In the genomic region with DNA sequence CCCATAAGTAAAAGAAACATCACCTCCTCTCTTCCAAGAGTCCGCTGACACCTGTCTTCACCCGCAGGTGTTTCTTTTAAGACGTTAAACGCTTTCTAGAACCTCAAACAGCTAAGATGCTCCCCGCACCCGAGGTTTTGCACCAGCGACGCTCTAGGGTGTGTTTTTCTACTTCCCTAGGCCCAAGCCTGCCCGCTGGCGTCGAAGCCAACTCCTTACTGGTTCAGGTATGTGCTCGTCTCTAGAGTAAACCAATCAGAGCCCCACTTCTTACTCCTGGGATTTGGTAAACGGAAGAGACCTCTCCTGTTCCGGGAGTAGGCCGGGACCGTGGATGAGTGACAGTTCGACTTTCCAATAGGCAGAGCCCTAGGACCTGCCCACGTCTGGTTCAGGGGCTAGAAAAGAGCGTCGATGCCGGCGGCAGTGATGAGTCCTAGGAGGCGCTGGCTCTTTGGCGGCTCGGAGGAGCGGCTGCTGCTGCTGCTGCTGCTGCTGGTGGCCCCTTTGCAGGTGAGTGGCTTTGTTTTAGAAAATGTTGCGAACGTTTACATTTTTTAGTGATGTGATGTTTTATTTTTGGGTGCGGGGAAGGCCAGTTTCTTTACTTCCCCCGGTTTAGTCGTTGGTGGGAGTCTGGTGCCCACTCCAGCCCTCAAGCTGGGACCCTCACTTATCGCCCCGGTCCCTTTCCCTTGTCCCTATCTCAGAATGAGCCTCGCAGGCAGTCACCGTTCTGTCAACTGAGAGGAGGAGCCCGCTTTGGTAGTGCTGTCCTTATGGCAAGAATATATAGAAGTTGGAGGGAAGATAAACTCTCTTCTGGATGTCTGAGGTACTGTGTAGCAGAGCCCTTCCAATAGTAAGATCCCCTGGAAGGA, we compare ENCODE assay signal across 1 cellular context.
TF ChIP-seq lines count a peak whose summit lies in the region.

BPGM (plus strand) TSS at position 429 of the 881 bp plus-strand sequence. CDS start 14,655 bp downstream, outside the sequence.

TF ChIP-seq in K562, 482 proteins besides CTCF, POLR2A, EP300 and RAD21 (continued from another document and continues in another):
- TF ChIP-seq, protein P1, sequence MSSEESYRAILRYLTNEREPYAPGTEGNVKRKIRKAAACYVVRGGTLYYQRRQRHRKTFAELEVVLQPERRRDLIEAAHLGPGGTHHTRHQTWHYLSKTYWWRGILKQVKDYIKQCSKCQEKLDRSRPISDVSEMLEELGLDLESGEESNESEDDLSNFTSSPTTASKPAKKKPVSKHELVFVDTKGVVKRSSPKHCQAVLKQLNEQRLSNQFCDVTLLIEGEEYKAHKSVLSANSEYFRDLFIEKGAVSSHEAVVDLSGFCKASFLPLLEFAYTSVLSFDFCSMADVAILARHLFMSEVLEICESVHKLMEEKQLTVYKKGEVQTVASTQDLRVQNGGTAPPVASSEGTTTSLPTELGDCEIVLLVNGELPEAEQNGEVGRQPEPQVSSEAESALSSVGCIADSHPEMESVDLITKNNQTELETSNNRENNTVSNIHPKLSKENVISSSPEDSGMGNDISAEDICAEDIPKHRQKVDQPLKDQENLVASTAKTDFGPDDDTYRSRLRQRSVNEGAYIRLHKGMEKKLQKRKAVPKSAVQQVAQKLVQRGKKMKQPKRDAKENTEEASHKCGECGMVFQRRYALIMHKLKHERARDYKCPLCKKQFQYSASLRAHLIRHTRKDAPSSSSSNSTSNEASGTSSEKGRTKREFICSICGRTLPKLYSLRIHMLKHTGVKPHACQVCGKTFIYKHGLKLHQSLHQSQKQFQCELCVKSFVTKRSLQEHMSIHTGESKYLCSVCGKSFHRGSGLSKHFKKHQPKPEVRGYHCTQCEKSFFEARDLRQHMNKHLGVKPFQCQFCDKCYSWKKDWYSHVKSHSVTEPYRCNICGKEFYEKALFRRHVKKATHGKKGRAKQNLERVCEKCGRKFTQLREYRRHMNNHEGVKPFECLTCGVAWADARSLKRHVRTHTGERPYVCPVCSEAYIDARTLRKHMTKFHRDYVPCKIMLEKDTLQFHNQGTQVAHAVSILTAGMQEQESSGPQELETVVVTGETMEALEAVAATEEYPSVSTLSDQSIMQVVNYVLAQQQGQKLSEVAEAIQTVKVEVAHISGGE (CRISPR knock-in tag; IDR thresholded peaks at IDR 0.05) = no peak
- TF ChIP-seq, protein P2, sequence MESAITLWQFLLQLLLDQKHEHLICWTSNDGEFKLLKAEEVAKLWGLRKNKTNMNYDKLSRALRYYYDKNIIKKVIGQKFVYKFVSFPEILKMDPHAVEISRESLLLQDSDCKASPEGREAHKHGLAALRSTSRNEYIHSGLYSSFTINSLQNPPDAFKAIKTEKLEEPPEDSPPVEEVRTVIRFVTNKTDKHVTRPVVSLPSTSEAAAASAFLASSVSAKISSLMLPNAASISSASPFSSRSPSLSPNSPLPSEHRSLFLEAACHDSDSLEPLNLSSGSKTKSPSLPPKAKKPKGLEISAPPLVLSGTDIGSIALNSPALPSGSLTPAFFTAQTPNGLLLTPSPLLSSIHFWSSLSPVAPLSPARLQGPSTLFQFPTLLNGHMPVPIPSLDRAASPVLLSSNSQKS (CRISPR knock-in tag; IDR thresholded peaks at IDR 0.05) = no peak
- TF ChIP-seq, protein P3, sequence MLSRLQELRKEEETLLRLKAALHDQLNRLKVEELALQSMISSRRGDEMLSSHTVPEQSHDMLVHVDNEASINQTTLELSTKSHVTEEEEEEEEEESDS (CRISPR knock-in tag; IDR thresholded peaks at IDR 0.05) = no peak
- TF ChIP-seq COPS2 (conservative IDR thresholded peaks at IDR 0.05) (no peak), SUPT5H (IDR thresholded peaks at IDR 0.05) (peak; percentile 94), TAL1 (IDR thresholded peaks at IDR 0.05) (no peak; the same call in 1 of the 2 replicates), HINFP (tag; conservative IDR thresholded peaks at IDR 0.05; ENCODE audit: low read depth) (no peak), THRA (IDR thresholded peaks at IDR 0.05) (no peak), BHLHE40 (IDR thresholded peaks at IDR 0.05; ENCODE audit: low read length) (peak; percentile 57; the same call in 1 of the 2 replicates), ZNF79 (CRISPR knock-in tag; IDR thresholded peaks at IDR 0.05; ENCODE audit: low read depth) (no peak), AFF1 (IDR thresholded peaks at IDR 0.05; ENCODE audit: low read depth in 1 of 2, partially characterized antibody in 2 of 2) (peak; percentile 26 to 39), LEF1 (IDR thresholded peaks at IDR 0.05) (no peak), POLR2AphosphoS2 (IDR thresholded peaks at IDR 0.05; ENCODE audit: low read length) (peak; percentile 62; the same call in 1 of the 2 replicates), IRF9 (tag; IDR thresholded peaks at IDR 0.05) (no peak), ZNF696 (CRISPR knock-in tag; conservative IDR thresholded peaks at IDR 0.05) (0 out of 2 replicates have a peak, but pooled peaks have one; percentile 18), GABPB1 (CRISPR knock-in tag; IDR thresholded peaks at IDR 0.05) (peak; percentile 94), CEBPG (CRISPR knock-in tag; IDR thresholded peaks at IDR 0.05) (no peak), CEBPG (tag; conservative IDR thresholded peaks at IDR 0.05 in 1 of 2, IDR thresholded peaks at IDR 0.05 in 1 of 2) (no peak), ZSCAN32 (CRISPR knock-in tag; IDR thresholded peaks at IDR 0.05) (no peak), HNRNPK (IDR thresholded peaks at IDR 0.05; ENCODE audit: low read depth, low read length, poor library complexity, severe bottlenecking) (no peak), ZNF12 (CRISPR knock-in tag; IDR thresholded peaks at IDR 0.05) (no peak), SOX6 (IDR thresholded peaks at IDR 0.05) (peak; percentile 33; the same call in 1 of the 2 replicates), TEAD2 (tag; IDR thresholded peaks at IDR 0.05) (no peak), EP400 (IDR thresholded peaks at IDR 0.05) (peak; percentile 75), PTBP1 (IDR thresholded peaks at IDR 0.05; ENCODE audit: low read depth, low read length) (no peak), TCFL5 (CRISPR knock-in tag; conservative IDR thresholded peaks at IDR 0.05) (no peak), KLF16 (IDR thresholded peaks at IDR 0.05) (no peak), RFX7 (CRISPR knock-in tag; IDR thresholded peaks at IDR 0.05) (no peak), CHCHD3 (CRISPR knock-in tag; IDR thresholded peaks at IDR 0.05) (peak; percentile 93; the same call in 1 of the 2 replicates), TCF7 (IDR thresholded peaks at IDR 0.05; ENCODE audit: borderline replicate concordance) (no peak), THAP12 (CRISPR knock-in tag; IDR thresholded peaks at IDR 0.05) (peak; percentile 96), ZNF589 (CRISPR knock-in tag; IDR thresholded peaks at IDR 0.05; ENCODE audit: low read depth) (no peak; the same call in 1 of the 2 replicates), ZBTB1 (CRISPR knock-in tag; IDR thresholded peaks at IDR 0.05; ENCODE audit: borderline replicate concordance, low read depth) (no peak), SETDB1 (IDR thresholded peaks at IDR 0.05; ENCODE audit: low read length) (no peak), FOXK1 (CRISPR knock-in tag; IDR thresholded peaks at IDR 0.05; ENCODE audit: borderline replicate concordance) (no peak)
- TF ChIP-seq, protein P4, sequence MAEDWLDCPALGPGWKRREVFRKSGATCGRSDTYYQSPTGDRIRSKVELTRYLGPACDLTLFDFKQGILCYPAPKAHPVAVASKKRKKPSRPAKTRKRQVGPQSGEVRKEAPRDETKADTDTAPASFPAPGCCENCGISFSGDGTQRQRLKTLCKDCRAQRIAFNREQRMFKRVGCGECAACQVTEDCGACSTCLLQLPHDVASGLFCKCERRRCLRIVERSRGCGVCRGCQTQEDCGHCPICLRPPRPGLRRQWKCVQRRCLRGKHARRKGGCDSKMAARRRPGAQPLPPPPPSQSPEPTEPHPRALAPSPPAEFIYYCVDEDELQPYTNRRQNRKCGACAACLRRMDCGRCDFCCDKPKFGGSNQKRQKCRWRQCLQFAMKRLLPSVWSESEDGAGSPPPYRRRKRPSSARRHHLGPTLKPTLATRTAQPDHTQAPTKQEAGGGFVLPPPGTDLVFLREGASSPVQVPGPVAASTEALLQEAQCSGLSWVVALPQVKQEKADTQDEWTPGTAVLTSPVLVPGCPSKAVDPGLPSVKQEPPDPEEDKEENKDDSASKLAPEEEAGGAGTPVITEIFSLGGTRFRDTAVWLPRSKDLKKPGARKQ (CRISPR knock-in tag; IDR thresholded peaks at IDR 0.05) = no peak
- TF ChIP-seq, protein P5, sequence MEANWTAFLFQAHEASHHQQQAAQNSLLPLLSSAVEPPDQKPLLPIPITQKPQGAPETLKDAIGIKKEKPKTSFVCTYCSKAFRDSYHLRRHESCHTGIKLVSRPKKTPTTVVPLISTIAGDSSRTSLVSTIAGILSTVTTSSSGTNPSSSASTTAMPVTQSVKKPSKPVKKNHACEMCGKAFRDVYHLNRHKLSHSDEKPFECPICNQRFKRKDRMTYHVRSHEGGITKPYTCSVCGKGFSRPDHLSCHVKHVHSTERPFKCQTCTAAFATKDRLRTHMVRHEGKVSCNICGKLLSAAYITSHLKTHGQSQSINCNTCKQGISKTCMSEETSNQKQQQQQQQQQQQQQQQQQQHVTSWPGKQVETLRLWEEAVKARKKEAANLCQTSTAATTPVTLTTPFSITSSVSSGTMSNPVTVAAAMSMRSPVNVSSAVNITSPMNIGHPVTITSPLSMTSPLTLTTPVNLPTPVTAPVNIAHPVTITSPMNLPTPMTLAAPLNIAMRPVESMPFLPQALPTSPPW (CRISPR knock-in tag; IDR thresholded peaks at IDR 0.05) = peak; percentile 63
